8 cellular contexts compared by ENCODE assay signal in the genomic region with DNA sequence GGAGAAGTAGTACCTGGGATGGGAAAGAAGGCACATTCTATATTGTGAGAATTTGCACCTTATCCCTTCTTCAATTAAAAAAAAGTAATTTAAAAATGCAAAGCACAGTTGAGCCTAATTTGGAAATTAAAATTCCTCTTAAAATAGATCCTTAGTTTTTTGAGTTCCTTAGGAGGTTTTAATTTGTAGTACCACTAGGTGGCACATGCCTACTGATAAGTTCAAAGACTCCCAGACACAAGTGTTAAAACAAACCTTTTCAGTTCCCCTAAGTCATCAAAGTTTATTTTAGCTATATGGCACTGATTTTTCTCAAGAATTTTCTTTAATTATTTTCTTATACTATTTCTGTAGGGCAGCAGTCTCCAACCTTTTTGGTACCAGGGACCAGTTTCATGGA.
DNase-seq lines count a peak whose midpoint lies in the region; ATAC-seq, FAIRE-seq and TF ChIP-seq lines count a peak whose summit lies in the region.

No MANE protein-coding gene starts in this region.

- no TSS peak for BruUV-seq in IMR-90 (replicated peaks; lab: Mats Ljungman, UMichigan)

- H3K36me3 ChIP-seq in BE2C: no peaks in the 10 kb centered on the region
- no peaks in the 10 kb centered on the region for H3K36me3 ChIP-seq in IMR-90 (ENCODE audit: control insufficient read depth, insufficient read depth, low read length)
- no peaks in the 10 kb centered on the region for H3K36me3 ChIP-seq in SK-N-SH (replicated peaks in 1 of 2; ENCODE audit: control insufficient read depth in 1 of 2, insufficient read depth in 2 of 2, low read length in 1 of 2)

- no peak overlapping the region for H3K18ac ChIP-seq in IMR-90 (ENCODE audit: low read depth, low read length)

- H3K4me1 ChIP-seq in BE2C: no peaks in the 10 kb centered on the region
- H3K4me1 ChIP-seq in IMR-90 (ENCODE audit: control insufficient read depth, insufficient read depth, low read length): no peaks in the 10 kb centered on the region
- no peaks in the 10 kb centered on the region for H3K4me1 ChIP-seq in SK-N-SH (ENCODE audit: control insufficient read depth in 1 of 2, insufficient read depth in 2 of 2, low read depth in 1 of 2, low read length in 1 of 2)

- dilution Hi-C loops in IMR-90 (cut with HindIII; ENCODE audit: low sequenced_read_pairs, unreplicated experiment): no loop called here

- H3K9me2 ChIP-seq in SK-N-SH: no peaks in the 10 kb centered on the region

- TF ChIP-seq RAD21 in IMR-90 (IDR thresholded peaks at IDR 0.05; ENCODE audit: low read length): peak; percentile 45
- TF ChIP-seq RAD21 in SK-N-SH (IDR thresholded peaks at IDR 0.05; ENCODE audit: low read length): peak; percentile 78

- no peak overlapping the region for H4K8ac ChIP-seq in IMR-90 (ENCODE audit: low read depth in 2 of 2, low read length in 2 of 2)

- no peak overlapping the region for H3K56ac ChIP-seq in IMR-90 (ENCODE audit: extremely low read depth, insufficient read depth, low read length)

- no peak overlapping the region for H2BK20ac ChIP-seq in IMR-90 (ENCODE audit: low read depth, low read length)

- CTCF ChIA-PET in IMR-90 (lab: Yijun Ruan, JAX) (interaction anchor here (1.0 kb wide), 1 partner anchor 47 kb away, joined by 3 read pairs; no protein-coding TSS in a partner anchor), SK-N-SH (lab: Yijun Ruan, JAX) (interaction anchor here (0.6 to 1.8 kb wide), 24 partner anchors 12 to 1723 kb away, joined by 3 to 11 read pairs (median 4); no protein-coding TSS in a partner anchor)

- intact Hi-C loops in IMR-90 (cut with micrococcal nuclease): loop anchor here (5.0 kb wide), 1 partner anchor 806 kb away; the partner anchor contains the start of gene RBMS3

- no peaks in the 10 kb centered on the region for H3K79me1 ChIP-seq in IMR-90 (ENCODE audit: low read depth in 1 of 2, low read length in 2 of 2)

- FAIRE-seq in frontal cortex (lab: Jason Lieb, UNC): peak; percentile 87

- no peak overlapping the region for H2BK5ac ChIP-seq in IMR-90 (ENCODE audit: low read depth, low read length, poor library complexity, severe bottlenecking)

- POLR2A ChIA-PET in IMR-90 (lab: Charles Lee; ENCODE audit: unreplicated experiment): no interaction called here
- POLR2A ChIA-PET in SK-N-SH (lab: Yijun Ruan, JAX): no interaction called here

- no peaks in the 10 kb centered on the region for H3K27me3 ChIP-seq in BE2C
- no peaks in the 10 kb centered on the region for H3K27me3 ChIP-seq in IMR-90 (ENCODE audit: control insufficient read depth, insufficient read depth, low read length)
- no peaks in the 10 kb centered on the region for H3K27me3 ChIP-seq in SK-N-SH (ENCODE audit: insufficient read depth)

- no peaks in the 10 kb centered on the region for H4K20me1 ChIP-seq in IMR-90 (ENCODE audit: insufficient read depth, low read length)
- no peaks in the 10 kb centered on the region for H4K20me1 ChIP-seq in SK-N-SH (ENCODE audit: insufficient read depth)

- H4K5ac ChIP-seq in IMR-90 (ENCODE audit: low read depth, low read length): no peak overlapping the region

- no peak overlapping the region for H2AK9ac ChIP-seq in IMR-90 (replicated peaks; ENCODE audit: low read depth, low read length, poor library complexity)

- H2AFZ ChIP-seq in IMR-90 (replicated peaks; ENCODE audit: low read length, poor library complexity): no peak overlapping the region
- no peak overlapping the region for H2AFZ ChIP-seq in SK-N-SH (ENCODE audit: low read depth)

- TF ChIP-seq EP300 in SK-N-SH (IDR thresholded peaks at IDR 0.05; ENCODE audit: borderline replicate concordance in 1 of 2, low read depth in 1 of 2, low read length in 1 of 2): no peak

- no peak for DNase-seq in BE2C
- DNase-seq in IMR-90: peak; percentile 57
- peak; percentile 58 for DNase-seq in SK-N-SH
- DNase-seq in frontal cortex (ENCODE audit: low spot score in 2 of 2): peak in 1 of 2 donors; percentile 31
- DNase-seq in smooth muscle cell of the brain vasculature (ENCODE audit: low read depth, low spot score): peak; percentile 1
- no peak for DNase-seq in NK-92 (lab: John Stamatoyannopoulos, UW; ENCODE audit: unreplicated experiment)

- no peak overlapping the region for H2AK5ac ChIP-seq in IMR-90 (ENCODE audit: low read depth, low read length)

- H3K9me3 ChIP-seq in BE2C (no peaks in the 10 kb centered on the region), IMR-90 (ENCODE audit: control insufficient read depth, insufficient read depth, low read length) (no peaks in the 10 kb centered on the region), SK-N-SH (no peaks in the 10 kb centered on the region)

- in situ Hi-C loops in IMR-90 (cut with MboI; ENCODE audit: low sequenced_read_pairs): no loop called here

- H3K23ac ChIP-seq in IMR-90 (ENCODE audit: low read depth, low read length): no peak overlapping the region

- H3K4ac ChIP-seq in IMR-90 (ENCODE audit: low read depth, low read length): no peak overlapping the region

- H3K9ac ChIP-seq in IMR-90 (ENCODE audit: low read depth, low read length) (no peak overlapping the region), SK-N-SH (no peak overlapping the region)

- H3K79me2 ChIP-seq in SK-N-SH (ENCODE audit: insufficient read depth): no peaks in the 10 kb centered on the region

- TF ChIP-seq CTCF in BE2C (IDR thresholded peaks at IDR 0.05; ENCODE audit: low read depth, low read length) (peak; percentile 54), IMR-90 (conservative IDR thresholded peaks at IDR 0.05; ENCODE audit: low read depth, low read length) (peak; percentile 59), SK-N-SH (IDR thresholded peaks at IDR 0.05) (peak; percentile 78)

- no peak overlapping the region for H3K4me2 ChIP-seq in IMR-90 (ENCODE audit: low read depth, low read length)
- H3K4me2 ChIP-seq in SK-N-SH: no peak overlapping the region

- H2BK120ac ChIP-seq in IMR-90 (ENCODE audit: low read depth, low read length): no peak overlapping the region

- no peaks in the 10 kb centered on the region for H3K9me1 ChIP-seq in IMR-90 (ENCODE audit: insufficient read depth, low read length)

- H3K27ac ChIP-seq in IMR-90 (ENCODE audit: insufficient read depth, low read length) (no peak overlapping the region), SK-N-SH (ENCODE audit: low read depth in 2 of 2, low read length in 1 of 2) (no peak overlapping the region)

- TF ChIP-seq POLR2A in IMR-90 (IDR thresholded peaks at IDR 0.05; ENCODE audit: low read depth, low read length): no peak

- H3F3A ChIP-seq in SK-N-SH (replicated peaks; ENCODE audit: insufficient read depth): no peaks in the 10 kb centered on the region

- no peak overlapping the region for H4K91ac ChIP-seq in IMR-90 (ENCODE audit: insufficient read depth, low read depth, low read length)

- no peak overlapping the region for H3K4me3 ChIP-seq in BE2C (ENCODE audit: low read depth, low read length)
- no peak overlapping the region for H3K4me3 ChIP-seq in IMR-90 (ENCODE audit: insufficient read depth, low read depth, low read length)
- H3K4me3 ChIP-seq in SK-N-SH (ENCODE audit: low read depth in 2 of 2, low read length in 1 of 2): no peak overlapping the region; a peak in 1 of 4 replicates

- no peak overlapping the region for H3K14ac ChIP-seq in IMR-90 (replicated peaks; ENCODE audit: low read depth, low read length)

- H2BK15ac ChIP-seq in IMR-90 (ENCODE audit: low read depth, low read length): no peak overlapping the region

- ATAC-seq in GM18868 (IDR thresholded peaks at IDR 0.05; ENCODE audit: unreplicated experiment) (peak; percentile 81), IMR-90 (ENCODE audit: low read depth) (peak; percentile 56; the same call in 1 of the 2 replicates), HG03571 (IDR thresholded peaks at IDR 0.05; ENCODE audit: unreplicated experiment) (no peak)

TF ChIP-seq in IMR-90, 13 proteins besides CTCF, POLR2A, EP300 and RAD21:
- no peak for TF ChIP-seq MXI1 (IDR thresholded peaks at IDR 0.05; ENCODE audit: borderline replicate concordance, low read depth, low read length)
- TF ChIP-seq SMC3 (IDR thresholded peaks at IDR 0.05; ENCODE audit: low read depth, low read length): peak; percentile 27; the same call in 1 of the 2 replicates

TF ChIP-seq in SK-N-SH, 30 proteins besides CTCF, POLR2A, EP300 and RAD21:
- no peak for TF ChIP-seq MEF2A (IDR thresholded peaks at IDR 0.05; ENCODE audit: borderline replicate concordance, low read depth)
- peak; percentile 45; the same call in 1 of the 2 replicates for TF ChIP-seq SMC3 (IDR thresholded peaks at IDR 0.05; ENCODE audit: low read depth, low read length)
TF ChIP-seq in SK-N-SH: peak in this region for 1.

Comparison
In these comparisons a context has a peak if more than half of its experiments do, and no peak if none do; other contexts are left out.
1. DNase-seq: peak in IMR-90 (single experiment), SK-N-SH (single experiment) and smooth muscle cell of the brain vasculature (single experiment); none in BE2C (single experiment) and NK-92 (single experiment).
2. Peak in every context shown above with its lines, with median percentiles within 50 percentile points of each other: CTCF ChIP-seq.